In the genomic region with DNA sequence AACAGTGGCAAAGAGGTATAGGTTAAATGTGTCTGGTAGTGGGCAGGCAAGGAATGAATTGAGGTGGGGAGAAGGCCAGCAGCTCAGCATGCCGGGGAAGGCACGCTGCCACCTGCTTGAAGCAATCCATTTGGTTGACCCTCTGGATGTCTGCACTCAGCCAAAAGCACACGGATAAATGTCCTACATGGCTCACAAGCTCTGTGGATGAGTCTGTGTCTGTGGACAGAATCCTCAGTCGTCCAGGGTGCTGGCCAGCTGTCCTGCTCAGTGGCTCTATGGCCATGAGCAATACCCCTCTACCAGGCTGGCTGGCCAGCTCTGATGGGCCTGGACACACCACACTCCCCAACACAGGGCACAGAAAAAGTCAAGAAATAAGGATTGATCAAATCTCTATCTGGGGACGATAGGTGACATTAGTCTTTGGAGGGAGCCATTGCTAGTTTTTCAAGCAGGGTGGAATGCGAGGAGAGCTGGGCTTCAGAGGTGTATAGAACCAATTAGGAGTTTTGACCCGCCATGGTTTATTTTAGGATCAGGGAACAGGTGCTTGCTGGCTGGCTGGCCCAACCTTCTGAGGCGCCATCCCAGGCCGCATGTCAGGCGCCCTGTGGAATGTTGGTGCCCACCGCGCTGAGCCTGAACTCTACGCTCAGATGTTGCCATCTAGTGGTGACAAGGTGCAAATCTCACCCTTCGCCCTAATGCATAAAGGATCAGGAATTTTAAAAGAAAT, we compare ENCODE assay signal across 9 cellular contexts.
DNase-seq lines count a peak whose midpoint lies in the region; ATAC-seq, FAIRE-seq and TF ChIP-seq lines count a peak whose summit lies in the region.
"Had no signal": no experiment of that assay in that cellular context is flagged by ENCODE, and none has a peak within 500 bp of the region (broad histone marks: within the 10 kb centered on the region; RNA-seq: fewer than 3 reads in every experiment).

No MANE protein-coding gene starts in this region.

- H3K36me3 ChIP-seq in Panc1 (ENCODE audit: control insufficient read depth, insufficient read depth, low read length) (no peaks in the 10 kb centered on the region), thoracic aorta (no peaks in the 10 kb centered on the region)

- CTCF ChIA-PET in Panc1 (lab: Charles Lee), result interaction anchor here (0.6 to 1.9 kb wide), 2 partner anchors 68 to 1166 kb away, joined by 5 to 6 read pairs; no protein-coding TSS in a partner anchor

- POLR2A ChIA-PET in Panc1 (lab: Charles Lee), result no interaction called here

- no peak overlapping the region for H3K4me3 ChIP-seq in Panc1 (ENCODE audit: low read depth in 2 of 2, low read length in 2 of 2)
- no peak overlapping the region for H3K4me3 ChIP-seq in thoracic aorta

- no peaks in the 10 kb centered on the region for H3K4me1 ChIP-seq in Panc1 (ENCODE audit: control insufficient read depth, insufficient read depth, low read length)
- peaks cover 3 to 8% of the 10 kb centered on the region in 2 donors for H3K4me1 ChIP-seq in thoracic aorta (ENCODE audit: control insufficient read depth in 1 of 2, low read depth in 2 of 2)

- intact Hi-C loops in Panc1 (cut with micrococcal nuclease; ENCODE audit: unreplicated experiment), result no loop called here

- no peak for FAIRE-seq in D721Med (lab: Jason Lieb, UNC)

- H3K27ac ChIP-seq in Panc1 (ENCODE audit: low read length) (no peak overlapping the region), thoracic aorta (no peak overlapping the region)

- H3K9me3 ChIP-seq in Panc1 (ENCODE audit: control insufficient read depth, insufficient read depth, low read depth, low read length), result no peaks in the 10 kb centered on the region
- no peaks in the 10 kb centered on the region for H3K9me3 ChIP-seq in thoracic aorta

- H3K27me3 ChIP-seq in Panc1 (ENCODE audit: control insufficient read depth, insufficient read depth, low read length) (no peaks in the 10 kb centered on the region), thoracic aorta (replicated peaks; ENCODE audit: insufficient read depth) (no peaks in the 10 kb centered on the region)

- TF ChIP-seq CTCF in D721Med (IDR thresholded peaks at IDR 0.05; ENCODE audit: insufficient read depth, missing control alignments), result peak; percentile 84
- TF ChIP-seq CTCF in Panc1 (IDR thresholded peaks at IDR 0.05), result peak; percentile 94
- peak; percentile 88 for TF ChIP-seq CTCF in thoracic aorta (IDR thresholded peaks at IDR 0.05)

- peak; percentile 72 for ATAC-seq in GM19043 (IDR thresholded peaks at IDR 0.05; ENCODE audit: low read depth, unreplicated experiment)
- peak; percentile 77 for ATAC-seq in HG03442 (IDR thresholded peaks at IDR 0.05; ENCODE audit: unreplicated experiment)
- ATAC-seq in Panc1, result peak; percentile 93
- peak; percentile 98 for ATAC-seq in left lobe of liver
- ATAC-seq in thoracic aorta (ENCODE audit: insufficient number of reproducible peaks, low FRiP score, low read depth), result peak; percentile 72
- ATAC-seq in HG03196 (IDR thresholded peaks at IDR 0.05; ENCODE audit: unreplicated experiment), result no peak
- ATAC-seq: stimulated activated naive CD8-positive, alpha-beta T cell treated with anti-CD3 and anti-CD28 coated beads, Interleukin-15, amount 100 ng/mL, for 72 hours had no signal

- BruUV-seq in Panc1 (replicated peaks; lab: Mats Ljungman, UMichigan), result no TSS peak

- in situ Hi-C loops in Panc1 (cut with HindIII; ENCODE audit: low pct_unique_long_range_greater_than_20kb, low sequenced_read_pairs), result no loop called here

- DNase-seq in D721Med (ENCODE audit: insufficient read length, low spot score), result peak; percentile 29
- peak; percentile 18 for DNase-seq in Panc1 (ENCODE audit: low read depth, low spot score)
- DNase-seq in cerebellum (ENCODE audit: low spot score), result peak; percentile 75
- DNase-seq in left lobe of liver (ENCODE audit: low spot score), result peak; percentile 61
- no peak for DNase-seq in thoracic aorta (ENCODE audit: low spot score)
